Comparison of ENCODE assay signal across 21 cellular contexts in the genomic region with DNA sequence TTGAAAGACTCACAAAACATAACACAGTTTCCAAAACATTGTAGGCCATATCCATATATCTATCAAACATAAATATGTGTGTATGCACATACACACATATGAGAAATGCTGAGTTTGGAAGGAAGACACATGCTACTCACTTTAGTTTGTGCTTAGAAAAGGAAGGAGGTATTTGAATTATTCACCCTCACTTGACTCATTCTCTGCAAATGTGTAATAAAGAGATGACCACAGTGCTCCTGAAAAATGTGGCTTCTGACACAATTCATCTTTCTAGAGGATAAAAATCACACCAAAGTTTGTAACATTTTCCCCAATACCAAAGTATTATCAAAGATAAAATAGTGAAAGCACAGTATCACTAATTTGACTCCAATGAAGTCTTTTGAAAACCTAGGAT.
DNase-seq lines count a peak whose midpoint lies in the region; ATAC-seq, FAIRE-seq and TF ChIP-seq lines count a peak whose summit lies in the region.
"Had no signal": no experiment of that assay in that cellular context is flagged by ENCODE, and none has a peak within 500 bp of the region (broad histone marks: within the 10 kb centered on the region; RNA-seq: fewer than 3 reads in every experiment).

No MANE protein-coding gene starts in this region.

- no peak for ATAC-seq in GM19324 (IDR thresholded peaks at IDR 0.05; ENCODE audit: low FRiP score, unreplicated experiment)
- ATAC-seq: activated CD8-positive, alpha-beta T cell treated with anti-CD3 and anti-CD28 coated beads, Interleukin-2, amount 10 ng/mL, durations not matched to agents 7 days and 5 days; gastrocnemius medialis; Right ventricle myocardium inferior had no signal

- FAIRE-seq in RCC 7860 (lab: Jason Lieb, UNC): peak; percentile 75

- no peak for TF ChIP-seq CTCF in epithelial cell of esophagus (IDR thresholded peaks at IDR 0.05; ENCODE audit: insufficient read depth, low read depth, low read length, missing control alignments)

- DNase-seq in EH (ENCODE audit: low read depth) (peak; percentile 58), RCC 7860 (ENCODE audit: low spot score) (peak; percentile 25), epithelial cell of esophagus (ENCODE audit: low read depth) (peak; percentile 66), myocyte (ENCODE audit: low read depth) (peak; percentile 26), GM19238 (ENCODE audit: insufficient read length, low spot score) (no peak), cerebellar nuclear complex (lab: John Stamatoyannopoulos, UW) (no peak)
- DNase-seq in activated effector memory CD4-positive, alpha-beta T cell treated with anti-CD3 and anti-CD28 coated beads, Interleukin-2, amount 50 U/mL, for 16 hours: no peak
- DNase-seq: activated CD8-positive, alpha-beta T cell treated with anti-CD3 and anti-CD28 coated beads, Interleukin-2, amount 10 ng/mL, durations not matched to agents 7 days and 5 days; activated naive CD8-positive, alpha-beta T cell treated with anti-CD3 and anti-CD28 coated beads, Interleukin-2, amount 10 ng/mL, durations not matched to agents 7 days and 5 days; AML-193; DND-41; endodermal cell; gastrocnemius medialis; H9; NCI-H2081 treated with DMSO at 0.1 percent for 48 hours; NCI-H510A treated with DMSO at 0.1 percent for 48 hours; occipital lobe; stomach; WERI-Rb-1 had no signal

- no peak overlapping the region for H3K4me3 ChIP-seq in epithelial cell of esophagus (ENCODE audit: low read length)
- H3K4me3 ChIP-seq: gastrocnemius medialis, stomach had no signal

Comparison
In these comparisons a context has a peak if more than half of its experiments do, and no peak if none do; other contexts are left out.
1. DNase-seq: peak in EH (single experiment), RCC 7860 (single experiment), epithelial cell of esophagus (single experiment) and myocyte (single experiment); none in GM19238 (single experiment), activated effector memory CD4-positive, alpha-beta T cell treated with anti-CD3 and anti-CD28 coated beads, Interleukin-2, amount 50 U/mL, for 16 hours (single experiment) and cerebellar nuclear complex (0 of 2).